ENCODE assay signal across 8 cellular contexts in the genomic region with DNA sequence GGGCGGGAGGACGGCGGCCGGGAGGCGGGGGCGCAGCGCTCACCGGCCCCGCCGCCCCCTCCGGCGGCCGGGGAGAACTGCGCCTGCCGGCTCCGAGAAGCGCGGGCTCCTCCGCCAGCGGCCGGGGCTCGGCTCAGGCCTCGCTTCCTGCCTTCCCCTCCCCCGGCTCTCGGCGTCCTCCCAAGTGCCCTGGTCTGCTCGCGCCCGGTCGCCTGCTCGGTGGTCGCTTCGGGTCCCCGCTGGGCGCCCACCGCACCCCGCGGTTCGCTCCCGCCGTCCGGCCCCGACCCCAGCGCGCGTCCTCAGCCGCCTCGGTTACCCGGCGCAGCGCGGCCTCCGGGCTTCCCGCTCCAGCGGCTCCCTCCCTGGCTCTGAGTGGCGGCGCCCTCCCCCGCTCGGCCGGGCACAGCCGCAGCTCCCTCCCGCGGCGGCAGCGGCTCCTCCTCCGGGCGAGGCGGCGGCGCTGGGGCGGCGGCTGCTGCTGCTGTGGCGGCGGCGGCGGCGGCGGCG. TPM values are rescaled to one million over a fixed set of nuclear protein-coding genes. Genes with fewer than 3 reads are reported as not detected.
DNase-seq lines count a peak whose midpoint lies in the region; ATAC-seq and TF ChIP-seq lines count a peak whose summit lies in the region.

No MANE protein-coding gene starts in this region.

- peak overlapping the region; percentile 34 for H3K27ac Mint-ChIP-seq in activated CD8-positive, alpha-beta T cell treated with anti-CD3 and anti-CD28 coated beads, Interleukin-2, amount 10 ng/mL, durations not matched to agents 7 days and 5 days

- no peaks in the 10 kb centered on the region for H3K9me3 Mint-ChIP-seq in activated CD8-positive, alpha-beta T cell treated with anti-CD3 and anti-CD28 coated beads, Interleukin-2, amount 10 ng/mL, durations not matched to agents 7 days and 5 days (ENCODE audit: insufficient read depth)

- H3K36me3 Mint-ChIP-seq in activated CD8-positive, alpha-beta T cell treated with anti-CD3 and anti-CD28 coated beads, Interleukin-2, amount 10 ng/mL, durations not matched to agents 7 days and 5 days (ENCODE audit: low read depth): peaks cover 42% of the 10 kb centered on the region

- CTCF ChIA-PET in activated CD8-positive, alpha-beta T cell treated with anti-CD3 and anti-CD28 coated beads, Interleukin-2, amount 10 ng/mL, durations not matched to agents 7 days and 5 days (lab: Charles Lee): interaction anchor here (1.0 to 4.8 kb wide), 6 partner anchors 9 to 108 kb away, joined by 3 to 45 read pairs (median 7); a partner anchor contains a TSS

- peak; percentile 36 for ATAC-seq in HG02763 (IDR thresholded peaks at IDR 0.05; ENCODE audit: unreplicated experiment)
- peak; percentile 49 for ATAC-seq in activated CD8-positive, alpha-beta T cell treated with anti-CD3 and anti-CD28 coated beads, Interleukin-2, amount 10 ng/mL, durations not matched to agents 7 days and 5 days

- H3K4me3 ChIP-seq in epithelial cell of esophagus (ENCODE audit: low read length) (peak overlapping the region; percentile 43), muscle layer of duodenum (ENCODE audit: low read depth in 1 of 2, low read length in 2 of 2) (peak overlapping the region; percentile 33 to 62)

- H3K4me1 ChIP-seq in muscle layer of duodenum (ENCODE audit: control insufficient read depth in 1 of 2, insufficient read depth in 2 of 2, low read length in 2 of 2): peaks cover 24 to 42% of the 10 kb centered on the region in 2 donors

- DNase-seq in stimulated activated CD4-positive, alpha-beta T cell treated with anti-CD3 and anti-CD28 coated beads, Interleukin-12 subunit alpha, Interleukin-12 subunit beta, amount 100 ng/mL, for 48 hours (ENCODE audit: low read depth in 2 of 3, low spot score in 1 of 3): peak; percentile 50 to 65 (median 51)
- DNase-seq in stimulated activated CD4-positive, alpha-beta T cell treated with anti-CD3 and anti-CD28 coated beads, Interleukin-12 subunit alpha, Interleukin-12 subunit beta, amount 100 ng/mL, for 4 hours: no peak
- peak; percentile 55 for DNase-seq in NCI-H226
- DNase-seq in activated CD8-positive, alpha-beta T cell treated with anti-CD3 and anti-CD28 coated beads, Interleukin-2, amount 10 ng/mL, durations not matched to agents 7 days and 5 days: peak; percentile 77
- peak; percentile 75 for DNase-seq in epithelial cell of esophagus (ENCODE audit: low read depth)

- no peak overlapping the region for H3K27ac ChIP-seq in muscle layer of duodenum (ENCODE audit: low read length)
- peak overlapping the region; percentile 78 for H3K27ac ChIP-seq in temporal lobe (ENCODE audit: low read depth, low read length)

- H3K4me1 Mint-ChIP-seq in activated CD8-positive, alpha-beta T cell treated with anti-CD3 and anti-CD28 coated beads, Interleukin-2, amount 10 ng/mL, durations not matched to agents 7 days and 5 days (ENCODE audit: low read depth): peaks cover 42% of the 10 kb centered on the region

- POLR2A ChIA-PET in activated CD8-positive, alpha-beta T cell treated with anti-CD3 and anti-CD28 coated beads, Interleukin-2, amount 10 ng/mL, durations not matched to agents 7 days and 5 days (lab: Charles Lee): interaction anchor here (0.8 to 6.6 kb wide), 8 partner anchors 17 to 106 kb away, joined by 3 to 59 read pairs (median 4); a partner anchor contains a TSS

- H3K4me3 Mint-ChIP-seq in activated CD8-positive, alpha-beta T cell treated with anti-CD3 and anti-CD28 coated beads, Interleukin-2, amount 10 ng/mL, durations not matched to agents 7 days and 5 days: peak overlapping the region; percentile 34

- TF ChIP-seq CTCF in epithelial cell of esophagus (IDR thresholded peaks at IDR 0.05; ENCODE audit: insufficient read depth, low read depth, low read length, missing control alignments): no peak

- no peaks in the 10 kb centered on the region for H3K27me3 Mint-ChIP-seq in activated CD8-positive, alpha-beta T cell treated with anti-CD3 and anti-CD28 coated beads, Interleukin-2, amount 10 ng/mL, durations not matched to agents 7 days and 5 days (ENCODE audit: low read depth)

- H3K27me3 ChIP-seq in muscle layer of duodenum (ENCODE audit: low read depth, low read length): no peaks in the 10 kb centered on the region

- peaks cover 27 to 28% of the 10 kb centered on the region in 2 donors for H3K36me3 ChIP-seq in muscle layer of duodenum (ENCODE audit: control insufficient read depth in 1 of 2, insufficient read depth in 2 of 2, low read length in 2 of 2)

- H3K9me3 ChIP-seq in muscle layer of duodenum (ENCODE audit: control insufficient read depth in 1 of 2, low read length in 2 of 2): no peaks in the 10 kb centered on the region

RNA-seq across cellular contexts. Expression of a gene that starts 0.3 kb away (rescaled TPM):
- 100 to 1,000 TPM; 165 to 182 TPM for total RNA-seq in activated CD8-positive, alpha-beta T cell treated with anti-CD3 and anti-CD28 coated beads, Interleukin-2, amount 10 ng/mL, durations not matched to agents 7 days and 5 days
- 61.2 TPM for total RNA-seq in temporal lobe

RNA-seq across cellular contexts. Expression of a gene that starts 19.5 kb away (rescaled TPM):
- total RNA-seq in activated CD8-positive, alpha-beta T cell treated with anti-CD3 and anti-CD28 coated beads, Interleukin-2, amount 10 ng/mL, durations not matched to agents 7 days and 5 days: 100 to 1,000 TPM; 116 to 120 TPM
- total RNA-seq in temporal lobe: 52.9 TPM

RNA-seq across cellular contexts. Expression of a gene that starts 32.4 kb away (rescaled TPM):
- 10 to 100 TPM; 26.7 to 27.9 TPM for total RNA-seq in activated CD8-positive, alpha-beta T cell treated with anti-CD3 and anti-CD28 coated beads, Interleukin-2, amount 10 ng/mL, durations not matched to agents 7 days and 5 days
- total RNA-seq in temporal lobe: 19.4 TPM

RNA-seq across cellular contexts. Expression of a gene that starts 48.7 kb away (rescaled TPM):
- under 1 TPM; 0.26 to 0.42 TPM for total RNA-seq in activated CD8-positive, alpha-beta T cell treated with anti-CD3 and anti-CD28 coated beads, Interleukin-2, amount 10 ng/mL, durations not matched to agents 7 days and 5 days
- total RNA-seq in temporal lobe: not detected

RNA-seq across cellular contexts. Expression of a gene that starts 48.8 kb away (rescaled TPM):
- not detected for total RNA-seq in activated CD8-positive, alpha-beta T cell treated with anti-CD3 and anti-CD28 coated beads, Interleukin-2, amount 10 ng/mL, durations not matched to agents 7 days and 5 days
- 5.2 TPM for total RNA-seq in temporal lobe
